1 cellular context compared by ENCODE assay signal in the genomic region with DNA sequence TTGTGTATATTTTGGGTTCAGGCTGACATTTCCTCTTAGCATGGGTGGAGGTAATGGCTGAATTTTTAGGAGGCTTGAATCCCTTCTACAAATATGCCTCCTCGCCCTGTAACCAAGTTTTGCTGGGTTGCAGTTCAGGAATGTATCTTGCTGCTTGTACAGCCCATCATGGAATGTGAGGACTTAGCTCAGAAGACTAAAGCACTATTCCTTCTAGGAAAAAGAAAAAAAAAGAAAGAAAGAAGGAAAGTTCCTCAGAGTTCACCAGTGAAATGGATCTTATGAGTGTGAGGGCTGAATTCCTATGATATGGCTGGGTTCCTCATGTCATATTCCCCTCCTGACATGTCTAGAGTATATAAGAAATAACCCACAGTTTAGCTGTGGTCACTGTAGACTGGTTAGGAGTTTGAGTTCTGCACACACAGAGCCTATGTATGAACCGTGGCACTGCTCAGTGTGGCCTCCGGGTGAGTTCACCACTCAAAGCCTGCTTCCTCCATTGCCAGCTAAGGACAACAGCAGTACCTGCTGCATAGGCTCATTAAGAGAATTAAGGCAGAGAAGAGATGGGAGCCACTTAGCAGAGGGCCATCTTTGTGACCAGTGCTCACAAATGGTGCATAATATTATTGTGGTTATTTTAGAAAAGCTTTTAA.
TF ChIP-seq lines count a peak whose summit lies in the region.

No MANE protein-coding gene starts in this region.

TF ChIP-seq in IMR-90, 13 proteins besides CTCF, POLR2A, EP300 and RAD21:
- TF ChIP-seq CHD1 (IDR thresholded peaks at IDR 0.05; ENCODE audit: low read depth, low read length) (no peak), MAZ (IDR thresholded peaks at IDR 0.05; ENCODE audit: borderline replicate concordance, low read depth, low read length) (no peak), RCOR1 (IDR thresholded peaks at IDR 0.05; ENCODE audit: insufficient replicate concordance, low read length) (no peak), CEBPB (IDR thresholded peaks at IDR 0.05; ENCODE audit: low read depth, low read length) (no peak), NFE2L2 (IDR thresholded peaks at IDR 0.05; ENCODE audit: low read depth, low read length) (no peak), RFX5 (IDR thresholded peaks at IDR 0.05; ENCODE audit: low read depth, low read length) (no peak), SMC3 (IDR thresholded peaks at IDR 0.05; ENCODE audit: low read depth, low read length) (no peak), MAFK (IDR thresholded peaks at IDR 0.05; ENCODE audit: low read depth, low read length) (no peak), BHLHE40 (IDR thresholded peaks at IDR 0.05; ENCODE audit: low read depth, low read length) (no peak), FOS (IDR thresholded peaks at IDR 0.05; ENCODE audit: low read depth, low read length) (no peak)
- TF ChIP-seq, protein P1, sequence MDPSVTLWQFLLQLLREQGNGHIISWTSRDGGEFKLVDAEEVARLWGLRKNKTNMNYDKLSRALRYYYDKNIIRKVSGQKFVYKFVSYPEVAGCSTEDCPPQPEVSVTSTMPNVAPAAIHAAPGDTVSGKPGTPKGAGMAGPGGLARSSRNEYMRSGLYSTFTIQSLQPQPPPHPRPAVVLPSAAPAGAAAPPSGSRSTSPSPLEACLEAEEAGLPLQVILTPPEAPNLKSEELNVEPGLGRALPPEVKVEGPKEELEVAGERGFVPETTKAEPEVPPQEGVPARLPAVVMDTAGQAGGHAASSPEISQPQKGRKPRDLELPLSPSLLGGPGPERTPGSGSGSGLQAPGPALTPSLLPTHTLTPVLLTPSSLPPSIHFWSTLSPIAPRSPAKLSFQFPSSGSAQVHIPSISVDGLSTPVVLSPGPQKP (IDR thresholded peaks at IDR 0.05; ENCODE audit: borderline replicate concordance, low read depth, low read length), result no peak
- TF ChIP-seq, protein P2, sequence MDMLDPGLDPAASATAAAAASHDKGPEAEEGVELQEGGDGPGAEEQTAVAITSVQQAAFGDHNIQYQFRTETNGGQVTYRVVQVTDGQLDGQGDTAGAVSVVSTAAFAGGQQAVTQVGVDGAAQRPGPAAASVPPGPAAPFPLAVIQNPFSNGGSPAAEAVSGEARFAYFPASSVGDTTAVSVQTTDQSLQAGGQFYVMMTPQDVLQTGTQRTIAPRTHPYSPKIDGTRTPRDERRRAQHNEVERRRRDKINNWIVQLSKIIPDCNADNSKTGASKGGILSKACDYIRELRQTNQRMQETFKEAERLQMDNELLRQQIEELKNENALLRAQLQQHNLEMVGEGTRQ (IDR thresholded peaks at IDR 0.05; ENCODE audit: low read depth, low read length), result no peak
